9 cellular contexts compared by ENCODE assay signal in the genomic region with DNA sequence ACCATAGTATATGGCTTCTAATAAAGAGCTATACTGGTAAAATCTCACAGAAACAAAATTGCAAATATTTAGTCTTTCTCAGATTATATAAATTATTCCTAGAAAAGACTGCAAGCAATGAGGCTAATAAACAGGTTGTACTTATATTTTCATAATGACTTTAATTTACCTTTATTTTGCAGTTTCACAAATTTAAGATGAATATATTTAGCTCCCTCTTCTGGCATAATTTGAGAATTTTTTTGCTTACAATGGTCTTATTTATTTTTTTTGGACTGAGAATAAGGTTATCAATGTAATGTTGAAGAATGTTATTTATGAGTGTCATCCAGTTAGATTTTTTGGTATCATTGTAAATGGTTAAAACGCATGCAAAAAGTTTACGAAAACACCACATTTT. TPM values are rescaled to one million over a fixed set of nuclear protein-coding genes. Genes with fewer than 3 reads are reported as not detected.
DNase-seq lines count a peak whose midpoint lies in the region; ATAC-seq and TF ChIP-seq lines count a peak whose summit lies in the region.
"Had no signal": no experiment of that assay in that cellular context is flagged by ENCODE, and none has a peak within 500 bp of the region (broad histone marks: within the 10 kb centered on the region; RNA-seq: fewer than 3 reads in every experiment).

No MANE protein-coding gene starts in this region.

- POLR2A ChIA-PET in CD8-positive, alpha-beta T cell (lab: Charles Lee): interaction anchor here (1.3 kb wide), 2 partner anchors 12 to 56 kb away, joined by 5 read pairs; partner anchors contain the start of gene PIK3R1
- POLR2A ChIA-PET in naive thymus-derived CD8-positive, alpha-beta T cell (lab: Charles Lee): interaction anchor here (0.6 to 1.6 kb wide), 6 partner anchors 14 to 1011 kb away, joined by 3 to 6 read pairs (median 4); partner anchors contain the start of gene PIK3R1

- H3K9ac ChIP-seq in KMS-11: no peak overlapping the region

- H3K27ac ChIP-seq in CD8-positive, alpha-beta T cell (ENCODE audit: low read depth, low read length): no peak overlapping the region
- H3K27ac ChIP-seq in KMS-11 (no peak overlapping the region), body of pancreas (no peak overlapping the region), substantia nigra (ENCODE audit: low read depth, low read length, poor library complexity, severe bottlenecking) (no peak overlapping the region)

- H3K36me3 ChIP-seq in CD8-positive, alpha-beta T cell (ENCODE audit: insufficient read depth, low read length): no peaks in the 10 kb centered on the region
- H3K36me3 ChIP-seq in KMS-11 (ENCODE audit: insufficient read depth) (no peaks in the 10 kb centered on the region), body of pancreas (replicated peaks in 1 of 2; ENCODE audit: insufficient read depth in 1 of 2, low read depth in 2 of 2) (no peaks in the 10 kb centered on the region)

- peak; percentile 66 for TF ChIP-seq CTCF in CD8-positive, alpha-beta T cell (IDR thresholded peaks at IDR 0.05)
- TF ChIP-seq CTCF in KMS-11 (conservative IDR thresholded peaks at IDR 0.05; ENCODE audit: low read depth, low read length) (peak; percentile 72), body of pancreas (IDR thresholded peaks at IDR 0.05) (peak in 6 of 7 experiments; percentile 11 to 49 (median 34))

- peak overlapping the region; percentile 52 for H3K27ac Mint-ChIP-seq in CD8-positive, alpha-beta T cell
- H3K27ac Mint-ChIP-seq in naive thymus-derived CD8-positive, alpha-beta T cell: peak overlapping the region in 8 of 10 donors; percentile 3 to 90 (median 69)
- H3K27ac Mint-ChIP-seq: T-helper 1 cell treated with Interleukin-12 subunit alpha and Interleukin-12 subunit beta and Interleukin-4 antibody, amounts not matched to agents 30 μg/mL and 1 μg/mL, for 36 hours had no signal

- H2AFZ ChIP-seq in KMS-11 (ENCODE audit: low read depth): no peak overlapping the region

- H3K36me3 Mint-ChIP-seq in CD8-positive, alpha-beta T cell: peaks cover 42% of the 10 kb centered on the region
- peaks cover 0 to 38% (median 11%) of the 10 kb centered on the region in 3 donors for H3K36me3 Mint-ChIP-seq in naive thymus-derived CD8-positive, alpha-beta T cell

- no peaks in the 10 kb centered on the region for H3K9me3 ChIP-seq in CD8-positive, alpha-beta T cell (ENCODE audit: low read length)
- no peaks in the 10 kb centered on the region for H3K9me3 ChIP-seq in body of pancreas

- H3K4me2 ChIP-seq in KMS-11: no peak overlapping the region

- ATAC-seq in CD8-positive, alpha-beta T cell: no peak
- no peak for ATAC-seq in body of pancreas
- ATAC-seq in naive thymus-derived CD8-positive, alpha-beta T cell: no peak

- H3K4me1 ChIP-seq in CD8-positive, alpha-beta T cell (ENCODE audit: insufficient read depth, low read length): peaks cover 64% of the 10 kb centered on the region
- H3K4me1 ChIP-seq in KMS-11 (ENCODE audit: low read depth, poor library complexity, severe bottlenecking) (peaks cover 43% of the 10 kb centered on the region), body of pancreas (peaks cover 22% of the 10 kb centered on the region)

- TF ChIP-seq POLR2A in body of pancreas (IDR thresholded peaks at IDR 0.05): no peak

- DNase-seq in CD8-positive, alpha-beta T cell: no peak
- DNase-seq in body of pancreas (no peak), cerebellar nuclear complex (lab: John Stamatoyannopoulos, UW) (no peak), substantia nigra (lab: John Stamatoyannopoulos, UW) (no peak), G401 (ENCODE audit: low spot score) (no peak), LoVo (ENCODE audit: low spot score) (no peak)
- DNase-seq in naive thymus-derived CD8-positive, alpha-beta T cell: peak in 2 of 10 donors; percentile 44 to 45

- H3K9me3 Mint-ChIP-seq in CD8-positive, alpha-beta T cell: no peaks in the 10 kb centered on the region
- no peaks in the 10 kb centered on the region for H3K9me3 Mint-ChIP-seq in naive thymus-derived CD8-positive, alpha-beta T cell
- H3K9me3 Mint-ChIP-seq: T-helper 1 cell treated with Interleukin-12 subunit alpha and Interleukin-12 subunit beta and Interleukin-4 antibody, amounts not matched to agents 30 μg/mL and 1 μg/mL, for 36 hours had no signal

- no peaks in the 10 kb centered on the region for H3K27me3 ChIP-seq in CD8-positive, alpha-beta T cell (ENCODE audit: insufficient read depth, low read length)
- H3K27me3 ChIP-seq in KMS-11 (ENCODE audit: insufficient read depth, low read depth): no peaks in the 10 kb centered on the region
- H3K27me3 ChIP-seq in body of pancreas: no peaks in the 10 kb centered on the region

- H4K20me1 ChIP-seq in KMS-11 (ENCODE audit: insufficient read depth): no peaks in the 10 kb centered on the region

- H3K4me3 ChIP-seq in CD8-positive, alpha-beta T cell (ENCODE audit: low read depth, low read length): no peak overlapping the region
- no peak overlapping the region for H3K4me3 ChIP-seq in KMS-11 (IDR thresholded peaks at IDR 0.05; ENCODE audit: insufficient read depth, low read depth, low read length)
- H3K4me3 ChIP-seq in body of pancreas: no peak overlapping the region

- 66 to 73% methylated on average over 2 of the region's 2 CpGs for WGBS in body of pancreas, 2 donors

- CTCF ChIA-PET in CD8-positive, alpha-beta T cell (lab: Charles Lee): interaction anchor here (0.7 to 8.9 kb wide), 15 partner anchors 8 to 1110 kb away, joined by 3 to 91 read pairs (median 4); no protein-coding TSS in a partner anchor

- no peak overlapping the region for H3K4me3 Mint-ChIP-seq in CD8-positive, alpha-beta T cell
- no peak overlapping the region for H3K4me3 Mint-ChIP-seq in naive thymus-derived CD8-positive, alpha-beta T cell
- H3K4me3 Mint-ChIP-seq: T-helper 1 cell treated with Interleukin-12 subunit alpha and Interleukin-12 subunit beta and Interleukin-4 antibody, amounts not matched to agents 30 μg/mL and 1 μg/mL, for 36 hours had no signal

- intact Hi-C loops in CD8-positive, alpha-beta T cell (cut with DNase I, micrococcal nuclease): loop anchor here (1.0 to 10.0 kb wide), 3 partner anchors 1026 to 1115 kb away; no protein-coding TSS in a partner anchor
- intact Hi-C loops in body of pancreas (cut with DNase I): no loop called here

- in situ Hi-C loops in G401 (cut with HindIII; ENCODE audit: low sequenced_read_pairs): no loop called here

- no peaks in the 10 kb centered on the region for H3K79me2 ChIP-seq in KMS-11 (ENCODE audit: insufficient read depth, low read depth)

- H3K4me1 Mint-ChIP-seq in CD8-positive, alpha-beta T cell (ENCODE audit: low read depth): peaks cover 76% of the 10 kb centered on the region
- peaks cover 29 to 84% (median 77%) of the 10 kb centered on the region in 4 donors for H3K4me1 Mint-ChIP-seq in naive thymus-derived CD8-positive, alpha-beta T cell

- no peaks in the 10 kb centered on the region for H3K27me3 Mint-ChIP-seq in CD8-positive, alpha-beta T cell (ENCODE audit: low read depth)
- H3K27me3 Mint-ChIP-seq in naive thymus-derived CD8-positive, alpha-beta T cell: no peaks in the 10 kb centered on the region

RNA-seq across cellular contexts. Expression of gene PIK3R1, which starts 56.7 kb away (rescaled TPM):
- total RNA-seq in CD8-positive, alpha-beta T cell: 100 to 1,000 TPM; 461 to 470 TPM
- total RNA-seq in body of pancreas: 10 to 100 TPM; 32.4 to 58.7 TPM
- 10 to 100 TPM; 91.4 to 98.3 TPM for total RNA-seq in naive thymus-derived CD8-positive, alpha-beta T cell
- polyA plus RNA-seq in naive thymus-derived CD8-positive, alpha-beta T cell: 10 to 100 TPM; 69.1 to 98.1 (median 71.3) TPM
- total RNA-seq in G401 (2014; rRNA removed; shearing (Covaris generic)): 13.2 and 18.9 TPM in 2 replicates

Comparison
In these comparisons a context has a peak if more than half of its experiments do, and no peak if none do; other contexts are left out.
1. RNA of gene PIK3R1, which starts 56.7 kb away (total RNA-seq): 461 to 470 TPM in CD8-positive, alpha-beta T cell; 91.4 to 98.3 TPM in naive thymus-derived CD8-positive, alpha-beta T cell, 32.4 to 58.7 TPM in body of pancreas and 13.2 to 18.9 TPM in G401; every median in the first group is over 4 times any median in the second.
2. Peak in every context shown above with its lines, with median percentiles within 50 percentile points of each other: CTCF ChIP-seq.